18 cellular contexts compared by ENCODE assay signal in genomic region chr9:130018260-130018659, GRCh38. TPM values are rescaled to one million over a fixed set of nuclear protein-coding genes. Genes with fewer than 3 reads are reported as not detected.
DNase-seq lines count a peak whose midpoint lies in the region; ATAC-seq and TF ChIP-seq lines count a peak whose summit lies in the region.
"Had no signal": no experiment of that assay in that cellular context is flagged by ENCODE, and none has a peak within 500 bp of the region (broad histone marks: within the 10 kb centered on the region; RNA-seq: fewer than 3 reads in every experiment).

No MANE protein-coding gene starts in this region.

- in situ Hi-C loops in Panc1 (cut with HindIII; ENCODE audit: low pct_unique_long_range_greater_than_20kb, low sequenced_read_pairs): no loop called here

- DNase-seq in activated CD8-positive, alpha-beta memory T cell treated with anti-CD3 and anti-CD28 coated beads, Interleukin-2, amount 10 ng/mL, durations not matched to agents 7 days and 5 days: no peak
- DNase-seq in activated CD8-positive, alpha-beta memory T cell treated with anti-CD3 and anti-CD28 coated beads, Interleukin-2, amount 50 U/mL, for 4 hours: no peak
- DNase-seq in Panc1 (ENCODE audit: low read depth, low spot score) (no peak), esophagus squamous epithelium (lab: John Stamatoyannopoulos, UW) (no peak), HT-29 (ENCODE audit: low spot score) (no peak), superior temporal gyrus (ENCODE audit: extremely low spot score) (no peak), DMS79 treated with DMSO at 0.1 percent for 48 hours (lab: John Stamatoyannopoulos, UW) (no peak)
- DNase-seq: body of pancreas; erythroblast; head of caudate nucleus; mesendoderm; NCI-H1092; NK-92 treated with Interleukin-12 subunit alpha and Interleukin-12 subunit beta, amount 100 ng/mL, for 24 hours; right lobe of liver; stimulated activated CD4-positive, alpha-beta T cell treated with anti-CD3 and anti-CD28 coated beads, Interleukin-1b, Interleukin-23, amount 100 ng/mL, for 48 hours had no signal

- H3K9me3 Mint-ChIP-seq in activated CD8-positive, alpha-beta memory T cell treated with anti-CD3 and anti-CD28 coated beads, Interleukin-2, amount 10 ng/mL, durations not matched to agents 7 days and 5 days (ENCODE audit: low read depth): no peaks in the 10 kb centered on the region
- H3K9me3 Mint-ChIP-seq in stimulated activated naive CD8-positive, alpha-beta T cell treated with anti-CD3 and anti-CD28 coated beads, Interleukin-15, Interleukin-2, amounts not matched to agents 100 ng/mL and 50 ng/mL, for 24 hours: no peaks in the 10 kb centered on the region

- WGBS in esophagus squamous epithelium, 2 donors: 70 to 84% methylated on average over 3 of the region's 3 CpGs

- CTCF ChIA-PET in activated CD8-positive, alpha-beta memory T cell treated with anti-CD3 and anti-CD28 coated beads, Interleukin-2, amount 10 ng/mL, durations not matched to agents 7 days and 5 days (lab: Charles Lee): interaction anchor here (1.0 to 2.6 kb wide), 5 partner anchors 8 to 35 kb away, joined by 3 to 13 read pairs (median 3); no protein-coding TSS in a partner anchor
- CTCF ChIA-PET in Panc1 (lab: Charles Lee): no interaction called here

- intact Hi-C loops in Panc1 (cut with micrococcal nuclease; ENCODE audit: unreplicated experiment): no loop called here
- intact Hi-C loops in esophagus squamous epithelium (cut with DNase I): no loop called here

- H3K27ac ChIP-seq in Panc1 (ENCODE audit: low read length) (no peak overlapping the region), esophagus squamous epithelium (peak overlapping the region in 3 of 4 donors; percentile 2 to 54 (median 53))
- H3K27ac ChIP-seq: body of pancreas, right lobe of liver had no signal

- no TSS peak for BruUV-seq in Panc1 (replicated peaks; lab: Mats Ljungman, UMichigan)

- no peak for TF ChIP-seq POLR2A in esophagus squamous epithelium (IDR thresholded peaks at IDR 0.05)

- H3K36me3 ChIP-seq in Panc1 (ENCODE audit: control insufficient read depth, insufficient read depth, low read length): no peaks in the 10 kb centered on the region
- peaks cover 0 to 9% (median 0%) of the 10 kb centered on the region in 3 donors for H3K36me3 ChIP-seq in esophagus squamous epithelium
- H3K36me3 ChIP-seq: right lobe of liver had no signal

- peaks cover 28% of the 10 kb centered on the region for H3K4me1 ChIP-seq in Panc1 (ENCODE audit: control insufficient read depth, insufficient read depth, low read length)
- H3K4me1 ChIP-seq in esophagus squamous epithelium: peaks cover 2 to 35% (median 16%) of the 10 kb centered on the region in 3 donors
- H3K4me1 ChIP-seq: body of pancreas had no signal

- H3K27me3 Mint-ChIP-seq in activated CD8-positive, alpha-beta memory T cell treated with anti-CD3 and anti-CD28 coated beads, Interleukin-2, amount 10 ng/mL, durations not matched to agents 7 days and 5 days: no peaks in the 10 kb centered on the region
- no peaks in the 10 kb centered on the region for H3K27me3 Mint-ChIP-seq in stimulated activated naive CD8-positive, alpha-beta T cell treated with anti-CD3 and anti-CD28 coated beads, Interleukin-15, Interleukin-2, amounts not matched to agents 100 ng/mL and 50 ng/mL, for 24 hours
- H3K27me3 Mint-ChIP-seq: dendritic cell treated with granulocyte-macrophage colony-stimulating factor and Interleukin-4, amounts not matched to agents 40 ng/mL and 50 ng/mL, for 4 days; type B pancreatic cell had no signal

- H3K4me3 ChIP-seq in Panc1 (ENCODE audit: low read depth in 2 of 2, low read length in 2 of 2) (no peak overlapping the region), esophagus squamous epithelium (no peak overlapping the region)
- H3K4me3 ChIP-seq: body of pancreas, right lobe of liver had no signal

- H3K4me3 Mint-ChIP-seq in activated CD8-positive, alpha-beta memory T cell treated with anti-CD3 and anti-CD28 coated beads, Interleukin-2, amount 10 ng/mL, durations not matched to agents 7 days and 5 days: no peak overlapping the region
- H3K4me3 Mint-ChIP-seq in stimulated activated naive CD8-positive, alpha-beta T cell treated with anti-CD3 and anti-CD28 coated beads, Interleukin-15, Interleukin-2, amounts not matched to agents 100 ng/mL and 50 ng/mL, for 24 hours: peak overlapping the region; percentile 30
- H3K4me3 Mint-ChIP-seq: dendritic cell treated with granulocyte-macrophage colony-stimulating factor and Interleukin-4, amounts not matched to agents 40 ng/mL and 50 ng/mL, for 4 days; type B pancreatic cell had no signal

- peaks cover 66% of the 10 kb centered on the region for H3K4me1 Mint-ChIP-seq in activated CD8-positive, alpha-beta memory T cell treated with anti-CD3 and anti-CD28 coated beads, Interleukin-2, amount 10 ng/mL, durations not matched to agents 7 days and 5 days
- peaks cover 89% of the 10 kb centered on the region for H3K4me1 Mint-ChIP-seq in stimulated activated naive CD8-positive, alpha-beta T cell treated with anti-CD3 and anti-CD28 coated beads, Interleukin-15, Interleukin-2, amounts not matched to agents 100 ng/mL and 50 ng/mL, for 24 hours (ENCODE audit: low read depth)

- H3K36me3 Mint-ChIP-seq in activated CD8-positive, alpha-beta memory T cell treated with anti-CD3 and anti-CD28 coated beads, Interleukin-2, amount 10 ng/mL, durations not matched to agents 7 days and 5 days: peaks cover 56% of the 10 kb centered on the region
- H3K36me3 Mint-ChIP-seq in stimulated activated naive CD8-positive, alpha-beta T cell treated with anti-CD3 and anti-CD28 coated beads, Interleukin-15, Interleukin-2, amounts not matched to agents 100 ng/mL and 50 ng/mL, for 24 hours (ENCODE audit: low read depth): peaks cover 69% of the 10 kb centered on the region

- no peak for ATAC-seq in activated CD8-positive, alpha-beta memory T cell treated with anti-CD3 and anti-CD28 coated beads, Interleukin-2, amount 10 ng/mL, durations not matched to agents 7 days and 5 days
- peak; percentile 36; the same call in 1 of the 2 replicates for ATAC-seq in Panc1
- ATAC-seq: body of pancreas, right lobe of liver had no signal

- H3K27me3 ChIP-seq in Panc1 (ENCODE audit: control insufficient read depth, insufficient read depth, low read length): no peaks in the 10 kb centered on the region
- no peaks in the 10 kb centered on the region for H3K27me3 ChIP-seq in esophagus squamous epithelium
- H3K27me3 ChIP-seq: body of pancreas, right lobe of liver had no signal

- POLR2A ChIA-PET in Panc1 (lab: Charles Lee): interaction anchor here (0.6 kb wide), 1 partner anchor 34 kb away, joined by 3 read pairs; no protein-coding TSS in a partner anchor

- no peaks in the 10 kb centered on the region for H3K9me3 ChIP-seq in Panc1 (ENCODE audit: control insufficient read depth, insufficient read depth, low read depth, low read length)
- H3K9me3 ChIP-seq in esophagus squamous epithelium: peaks cover 0 to 6% (median 0%) of the 10 kb centered on the region in 3 donors
- H3K9me3 ChIP-seq: body of pancreas, right lobe of liver had no signal

- H3K27ac Mint-ChIP-seq in activated CD8-positive, alpha-beta memory T cell treated with anti-CD3 and anti-CD28 coated beads, Interleukin-2, amount 10 ng/mL, durations not matched to agents 7 days and 5 days: peak overlapping the region; percentile 71
- H3K27ac Mint-ChIP-seq in stimulated activated naive CD8-positive, alpha-beta T cell treated with anti-CD3 and anti-CD28 coated beads, Interleukin-15, Interleukin-2, amounts not matched to agents 100 ng/mL and 50 ng/mL, for 24 hours: peak overlapping the region; percentile 96
- H3K27ac Mint-ChIP-seq: dendritic cell treated with granulocyte-macrophage colony-stimulating factor and Interleukin-4, amounts not matched to agents 40 ng/mL and 50 ng/mL, for 4 days; type B pancreatic cell had no signal

- TF ChIP-seq CTCF in Panc1 (IDR thresholded peaks at IDR 0.05): no peak
- TF ChIP-seq CTCF in esophagus squamous epithelium (IDR thresholded peaks at IDR 0.05): no peak

RNA-seq across cellular contexts. Expression of gene FNBP1, which starts 24.7 kb away (rescaled TPM):
- 100 to 1,000 TPM; 153 to 167 TPM for total RNA-seq in activated CD8-positive, alpha-beta memory T cell treated with anti-CD3 and anti-CD28 coated beads, Interleukin-2, amount 10 ng/mL, durations not matched to agents 7 days and 5 days
- 53.6 TPM for total RNA-seq in Panc1 (2021; ENCODE audit: unreplicated experiment)
- polyA plus RNA-seq in Panc1 (2012; ENCODE audit: insufficient read length): 21.0 TPM
- total RNA-seq in esophagus squamous epithelium: 10 to 100 TPM; 19.7 to 47.7 (median 26.2) TPM
- 2.4 and 3.1 TPM in 2 replicates for total RNA-seq in HT-29 (2014; rRNA removed; shearing (Covaris generic))

RNA-seq across cellular contexts. Expression of gene GPR107, which starts 35.4 kb away (rescaled TPM):
- total RNA-seq in activated CD8-positive, alpha-beta memory T cell treated with anti-CD3 and anti-CD28 coated beads, Interleukin-2, amount 10 ng/mL, durations not matched to agents 7 days and 5 days: 10 to 100 TPM; 24.6 to 25.6 TPM
- total RNA-seq in Panc1 (2021; ENCODE audit: unreplicated experiment) (43.0 TPM), esophagus squamous epithelium (10 to 100 TPM; 18.9 to 27.0 (median 23.2) TPM)
- 27.5 TPM for polyA plus RNA-seq in Panc1 (2012; ENCODE audit: insufficient read length)
- 12.0 and 13.8 TPM in 2 replicates for total RNA-seq in HT-29 (2014; rRNA removed; shearing (Covaris generic))
